In genomic region chrX:85108165-85108564, GRCh38 we compare ENCODE assay signal across 23 cellular contexts.
DNase-seq lines count a peak whose midpoint lies in the region; ATAC-seq and TF ChIP-seq lines count a peak whose summit lies in the region.
"Had no signal": no experiment of that assay in that cellular context is flagged by ENCODE, and none has a peak within 500 bp of the region (broad histone marks: within the 10 kb centered on the region; RNA-seq: fewer than 3 reads in every experiment).

No MANE protein-coding gene starts in this region.

- no peaks in the 10 kb centered on the region for H3F3A ChIP-seq in GM23248 (ENCODE audit: insufficient read depth)

- peak; percentile 41 for ATAC-seq in esophagus mucosa
- ATAC-seq in HG03135 (IDR thresholded peaks at IDR 0.05; ENCODE audit: unreplicated experiment) = no peak
- ATAC-seq in stimulated activated naive CD8-positive, alpha-beta T cell treated with anti-CD3 and anti-CD28 coated beads, Interleukin-15, amount 100 ng/mL, for 72 hours = no peak
- ATAC-seq: SK-N-SH treated with all-trans-retinoic acid at 6 μM for 48 hours had no signal

- no peaks in the 10 kb centered on the region for H3K36me3 ChIP-seq in GM23248 (ENCODE audit: low read depth)
- no peaks in the 10 kb centered on the region for H3K36me3 ChIP-seq in trophoblast cell (ENCODE audit: control insufficient read depth in 1 of 2, insufficient read depth in 2 of 2, low read length in 2 of 2)
- H3K36me3 ChIP-seq: BLaER1, HAP-1, SJCRH30 had no signal

- H3K18ac ChIP-seq in trophoblast cell (ENCODE audit: low read length) = no peak overlapping the region

- TF ChIP-seq CTCF in RWPE1 (conservative IDR thresholded peaks at IDR 0.05; ENCODE audit: low read depth) = no peak

- no peak overlapping the region for H3K4ac ChIP-seq in trophoblast cell (ENCODE audit: low read depth, low read length)

- 78 to 88% methylated on average over 1 to 2 of the region's 2 CpGs for WGBS in GM23248 (ENCODE audit: low coverage in 1 of 2, low lambda C conversion rate in 2 of 2, missing lambda C conversion rate in 2 of 2), 2 experiments
- no CpG with 5 or more reads among the region's 2 CpGs for WGBS in trophoblast cell (ENCODE audit: extremely low coverage, insufficient coverage, insufficient read length)

- in situ Hi-C loops in GM23248 (cut with MboI) = loop anchor here (25.0 kb wide), 1 partner anchor 429 kb away; no protein-coding TSS in a partner anchor

- no peak overlapping the region for H3K4me3 Mint-ChIP-seq in immature natural killer cell
- H3K4me3 Mint-ChIP-seq in stimulated activated naive CD8-positive, alpha-beta T cell treated with anti-CD3 and anti-CD28 coated beads, Interleukin-15, amount 100 ng/mL, for 72 hours = no peak overlapping the region
- no peak overlapping the region for H3K4me3 Mint-ChIP-seq in activated naive CD4-positive, alpha-beta T cell treated with anti-CD3 and anti-CD28 coated beads, Interleukin-2, amount 10 ng/mL, durations not matched to agents 7 days and 5 days
- H3K4me3 Mint-ChIP-seq: CD4-positive, alpha-beta T cell had no signal

- H4K8ac ChIP-seq in trophoblast cell (ENCODE audit: low read depth, low read length) = no peak overlapping the region

- no peaks in the 10 kb centered on the region for H3K36me3 Mint-ChIP-seq in immature natural killer cell
- H3K36me3 Mint-ChIP-seq in activated naive CD4-positive, alpha-beta T cell treated with anti-CD3 and anti-CD28 coated beads, Interleukin-2, amount 10 ng/mL, durations not matched to agents 7 days and 5 days = no peaks in the 10 kb centered on the region

- H3K9ac ChIP-seq in GM23248 (no peak overlapping the region), trophoblast cell (ENCODE audit: low read length) (no peak overlapping the region)
- H3K9ac ChIP-seq: BLaER1 had no signal

- H2AFZ ChIP-seq in GM23248 (no peak overlapping the region), trophoblast cell (ENCODE audit: insufficient read depth, low read length, poor library complexity) (no peak overlapping the region)

- H3K4me1 ChIP-seq in GM23248 (ENCODE audit: insufficient read depth) = no peaks in the 10 kb centered on the region
- H3K4me1 ChIP-seq in trophoblast cell (ENCODE audit: control insufficient read depth in 1 of 2, insufficient read depth in 2 of 2, low read length in 2 of 2) = no peaks in the 10 kb centered on the region
- H3K4me1 ChIP-seq: BLaER1, SJCRH30 had no signal

- no peak overlapping the region for H2BK12ac ChIP-seq in trophoblast cell (ENCODE audit: low read length)

- no peak overlapping the region for H4K12ac ChIP-seq in trophoblast cell (ENCODE audit: low read depth, low read length)

- POLR2A ChIA-PET in RWPE1 (lab: Yijun Ruan, JAX; ENCODE audit: low non-redundant PET) = no interaction called here

- no peaks in the 10 kb centered on the region for H3K79me1 ChIP-seq in trophoblast cell (ENCODE audit: low read length)

- no peak overlapping the region for H2AK5ac ChIP-seq in trophoblast cell (ENCODE audit: low read length)

- H3K4me3 ChIP-seq in GM23248 (no peak overlapping the region), trophoblast cell (ENCODE audit: low read depth, low read length) (peak overlapping the region; percentile 6)
- H3K4me3 ChIP-seq: BLaER1, HAP-1, SJCRH30 had no signal

- CTCF ChIA-PET in RWPE1 (lab: Yijun Ruan, JAX) = no interaction called here
- CTCF ChIA-PET in activated naive CD4-positive, alpha-beta T cell treated with anti-CD3 and anti-CD28 coated beads, Interleukin-2, amount 10 ng/mL, durations not matched to agents 7 days and 5 days (lab: Charles Lee) = no interaction called here

- no peak overlapping the region for H4K91ac ChIP-seq in trophoblast cell (ENCODE audit: low read depth, low read length)

- no peak overlapping the region for H2BK5ac ChIP-seq in trophoblast cell (ENCODE audit: low read depth, low read length, poor library complexity)

- H3K14ac ChIP-seq in trophoblast cell (ENCODE audit: low read length) = no peak overlapping the region

- H4K20me1 ChIP-seq in GM23248 (ENCODE audit: insufficient read depth) = no peaks in the 10 kb centered on the region
- H4K20me1 ChIP-seq: BLaER1 had no signal

- H3K79me2 ChIP-seq in GM23248 (ENCODE audit: insufficient read depth) (no peaks in the 10 kb centered on the region), trophoblast cell (ENCODE audit: control insufficient read depth, insufficient read depth, low read length, poor library complexity) (no peaks in the 10 kb centered on the region)

- peaks cover 0 to 2% (median 2%) of the 10 kb centered on the region in 3 donors for H3K27me3 Mint-ChIP-seq in immature natural killer cell (ENCODE audit: low read depth in 3 of 3)
- no peaks in the 10 kb centered on the region for H3K27me3 Mint-ChIP-seq in stimulated activated naive CD8-positive, alpha-beta T cell treated with anti-CD3 and anti-CD28 coated beads, Interleukin-15, amount 100 ng/mL, for 72 hours
- no peaks in the 10 kb centered on the region for H3K27me3 Mint-ChIP-seq in activated naive CD4-positive, alpha-beta T cell treated with anti-CD3 and anti-CD28 coated beads, Interleukin-2, amount 10 ng/mL, durations not matched to agents 7 days and 5 days
- H3K27me3 Mint-ChIP-seq: CD4-positive, alpha-beta T cell had no signal

- no peaks in the 10 kb centered on the region for H3K9me3 ChIP-seq in GM23248 (ENCODE audit: low read depth)
- no peaks in the 10 kb centered on the region for H3K9me3 ChIP-seq in trophoblast cell (ENCODE audit: insufficient read depth, low read depth, low read length)
- H3K9me3 ChIP-seq: HAP-1, SJCRH30 had no signal

- no peaks in the 10 kb centered on the region for H3K4me1 Mint-ChIP-seq in immature natural killer cell
- H3K4me1 Mint-ChIP-seq in stimulated activated naive CD8-positive, alpha-beta T cell treated with anti-CD3 and anti-CD28 coated beads, Interleukin-15, amount 100 ng/mL, for 72 hours = no peaks in the 10 kb centered on the region
- H3K4me1 Mint-ChIP-seq in activated naive CD4-positive, alpha-beta T cell treated with anti-CD3 and anti-CD28 coated beads, Interleukin-2, amount 10 ng/mL, durations not matched to agents 7 days and 5 days = no peaks in the 10 kb centered on the region

- no peaks in the 10 kb centered on the region for H3K27me3 ChIP-seq in GM23248 (replicated peaks; ENCODE audit: insufficient read depth)
- no peaks in the 10 kb centered on the region for H3K27me3 ChIP-seq in trophoblast cell (ENCODE audit: insufficient read depth, low read length)
- H3K27me3 ChIP-seq: SJCRH30 had no signal

- H3K4me2 ChIP-seq in GM23248 (ENCODE audit: unreplicated experiment) (no peak overlapping the region), trophoblast cell (ENCODE audit: low read length) (no peak overlapping the region)
- H3K4me2 ChIP-seq: BLaER1 had no signal

- no peak overlapping the region for H3K27ac ChIP-seq in GM23248
- H3K27ac ChIP-seq in RWPE1 = peak overlapping the region; percentile 55
- no peak overlapping the region for H3K27ac ChIP-seq in trophoblast cell (ENCODE audit: low read depth, low read length)
- H3K27ac ChIP-seq: BLaER1, SJCRH30 had no signal

- peak; percentile 4 for DNase-seq in GM23248
- no peak for DNase-seq in RWPE1 (ENCODE audit: low spot score)
- DNase-seq in trophoblast cell = no peak
- no peak for DNase-seq in immature natural killer cell
- DNase-seq in stimulated activated naive CD8-positive, alpha-beta T cell treated with anti-CD3 and anti-CD28 coated beads, Interleukin-15, amount 100 ng/mL, for 72 hours = no peak
- no peak for DNase-seq in activated naive CD4-positive, alpha-beta T cell treated with anti-CD3 and anti-CD28 coated beads, Interleukin-2, amount 10 ng/mL, durations not matched to agents 7 days and 5 days
- DNase-seq: CD4-positive, alpha-beta T cell; COR-L47; DMS53; GOT3; IMR-90; KG1; MM.1S; NCI-H2029; NCI-H2227 treated with DMSO at 0.1 percent for 48 hours; NCI-H524; NCI-H748 treated with DMSO at 0.1 percent for 48 hours; SJCRH30 had no signal

- H3K9me2 ChIP-seq in GM23248 (ENCODE audit: insufficient read depth) = no peaks in the 10 kb centered on the region

- no peak overlapping the region for H2BK120ac ChIP-seq in trophoblast cell (ENCODE audit: insufficient read depth, low read length, poor library complexity)

- no peak overlapping the region for H3K27ac Mint-ChIP-seq in immature natural killer cell
- H3K27ac Mint-ChIP-seq in stimulated activated naive CD8-positive, alpha-beta T cell treated with anti-CD3 and anti-CD28 coated beads, Interleukin-15, amount 100 ng/mL, for 72 hours = no peak overlapping the region
- no peak overlapping the region for H3K27ac Mint-ChIP-seq in activated naive CD4-positive, alpha-beta T cell treated with anti-CD3 and anti-CD28 coated beads, Interleukin-2, amount 10 ng/mL, durations not matched to agents 7 days and 5 days
- H3K27ac Mint-ChIP-seq: CD4-positive, alpha-beta T cell had no signal

- H3K9me3 Mint-ChIP-seq in immature natural killer cell = peaks cover 0 to 2% (median 0%) of the 10 kb centered on the region in 6 donors
- H3K9me3 Mint-ChIP-seq in stimulated activated naive CD8-positive, alpha-beta T cell treated with anti-CD3 and anti-CD28 coated beads, Interleukin-15, amount 100 ng/mL, for 72 hours = no peaks in the 10 kb centered on the region
- no peaks in the 10 kb centered on the region for H3K9me3 Mint-ChIP-seq in activated naive CD4-positive, alpha-beta T cell treated with anti-CD3 and anti-CD28 coated beads, Interleukin-2, amount 10 ng/mL, durations not matched to agents 7 days and 5 days
- H3K9me3 Mint-ChIP-seq: CD4-positive, alpha-beta T cell had no signal

- H3K23ac ChIP-seq in trophoblast cell (ENCODE audit: low read length) = no peak overlapping the region
